In genomic region chr12:103966736-103967135, GRCh38 we compare ENCODE assay signal across 8 cellular contexts. TPM values are rescaled to one million over a fixed set of nuclear protein-coding genes. Genes with fewer than 3 reads are reported as not detected.
DNase-seq lines count a peak whose midpoint lies in the region; ATAC-seq lines count a peak whose summit lies in the region.

No MANE protein-coding gene starts in this region.

- H3K27me3 ChIP-seq in thymus (ENCODE audit: control insufficient read depth, insufficient read depth), result no peaks in the 10 kb centered on the region

- no peaks in the 10 kb centered on the region for H3K9me3 ChIP-seq in thymus (ENCODE audit: control insufficient read depth)

- peak overlapping the region; percentile 83 for H3K4me3 ChIP-seq in thymus (ENCODE audit: low read length)

- no peaks in the 10 kb centered on the region for H3K9me3 Mint-ChIP-seq in activated CD4-positive, alpha-beta T cell treated with anti-CD3 and anti-CD28 coated beads, Interleukin-2, amount 10 ng/mL, durations not matched to agents 24 days and 14 days

- peaks cover 29% of the 10 kb centered on the region for H3K36me3 Mint-ChIP-seq in activated CD4-positive, alpha-beta T cell treated with anti-CD3 and anti-CD28 coated beads, Interleukin-2, amount 10 ng/mL, durations not matched to agents 24 days and 14 days (ENCODE audit: low read depth)

- intact Hi-C loops in activated CD4-positive, alpha-beta T cell treated with anti-CD3 and anti-CD28 coated beads, Interleukin-2, amount 10 ng/mL, durations not matched to agents 24 days and 14 days (cut with micrococcal nuclease), result loop anchor here (1.0 to 5.0 kb wide), 6 partner anchors 41 to 1271 kb away; partner anchors contain the start of genes APPL2 and WASHC4

- H3K4me3 Mint-ChIP-seq in activated CD4-positive, alpha-beta T cell treated with anti-CD3 and anti-CD28 coated beads, Interleukin-2, amount 10 ng/mL, durations not matched to agents 24 days and 14 days, result peak overlapping the region; percentile 98

- peaks cover 16% of the 10 kb centered on the region for H3K36me3 ChIP-seq in thymus (ENCODE audit: control insufficient read depth, insufficient read depth)

- peaks cover 43% of the 10 kb centered on the region for H3K4me1 Mint-ChIP-seq in activated CD4-positive, alpha-beta T cell treated with anti-CD3 and anti-CD28 coated beads, Interleukin-2, amount 10 ng/mL, durations not matched to agents 24 days and 14 days

- peak overlapping the region; percentile 99 for H3K27ac Mint-ChIP-seq in activated CD4-positive, alpha-beta T cell treated with anti-CD3 and anti-CD28 coated beads, Interleukin-2, amount 10 ng/mL, durations not matched to agents 24 days and 14 days

- peaks cover 2% of the 10 kb centered on the region for H3K27me3 Mint-ChIP-seq in activated CD4-positive, alpha-beta T cell treated with anti-CD3 and anti-CD28 coated beads, Interleukin-2, amount 10 ng/mL, durations not matched to agents 24 days and 14 days

- no peak for DNase-seq in activated CD4-positive, alpha-beta T cell treated with anti-CD3 and anti-CD28 coated beads, Interleukin-2, amount 10 ng/mL, durations not matched to agents 24 days and 14 days
- DNase-seq in activated CD4-positive, alpha-beta T cell treated with anti-CD3 and anti-CD28 coated beads, Interleukin-2, amount 50 U/mL, for 1 hour, result no peak
- peak; percentile 13 for DNase-seq in amniotic epithelial cell (ENCODE audit: low read depth)
- DNase-seq in kidney tubule cell (ENCODE audit: low spot score), result peak; percentile 15
- no peak for DNase-seq in occipital lobe (lab: John Stamatoyannopoulos, UW)
- no peak for DNase-seq in NCI-H774 (lab: John Stamatoyannopoulos, UW)

- 59% methylated on average over 1 of the region's 1 CpG for WGBS in thymus

- H3K27ac ChIP-seq in thymus (ENCODE audit: low read depth), result no peak overlapping the region

- ATAC-seq in esophagus mucosa, result no peak

- H3K4me1 ChIP-seq in thymus (ENCODE audit: control insufficient read depth, insufficient read depth, low read length), result peaks cover 21% of the 10 kb centered on the region

RNA-seq across cellular contexts. Expression of gene TDG, which starts 1.1 kb away (rescaled TPM):
- total RNA-seq in activated CD4-positive, alpha-beta T cell treated with anti-CD3 and anti-CD28 coated beads, Interleukin-2, amount 10 ng/mL, durations not matched to agents 24 days and 14 days, result 74.5 and 76.4 TPM in 2 replicates
- 26.9 TPM for polyA plus RNA-seq in thymus
- 61.1 TPM for total RNA-seq in occipital lobe
- 20.4 TPM for total RNA-seq in esophagus mucosa

RNA-seq across cellular contexts. Expression of gene HSP90B1, which starts 36.5 kb away (rescaled TPM):
- 449 and 457 TPM in 2 replicates for total RNA-seq in activated CD4-positive, alpha-beta T cell treated with anti-CD3 and anti-CD28 coated beads, Interleukin-2, amount 10 ng/mL, durations not matched to agents 24 days and 14 days
- 309 TPM for polyA plus RNA-seq in thymus
- total RNA-seq in occipital lobe (131 TPM), esophagus mucosa (219 TPM)

Comparison
In these comparisons a context has a peak if more than half of its experiments do, and no peak if none do; other contexts are left out.
1. DNase-seq: peak in amniotic epithelial cell (single experiment) and kidney tubule cell (single experiment); none in activated CD4-positive, alpha-beta T cell treated with anti-CD3 and anti-CD28 coated beads, Interleukin-2, amount 10 ng/mL, durations not matched to agents 24 days and 14 days (single experiment), activated CD4-positive, alpha-beta T cell treated with anti-CD3 and anti-CD28 coated beads, Interleukin-2, amount 50 U/mL, for 1 hour (single experiment), occipital lobe (single experiment) and NCI-H774 (single experiment).